ENCODE assay signal across 8 cellular contexts in the genomic region with DNA sequence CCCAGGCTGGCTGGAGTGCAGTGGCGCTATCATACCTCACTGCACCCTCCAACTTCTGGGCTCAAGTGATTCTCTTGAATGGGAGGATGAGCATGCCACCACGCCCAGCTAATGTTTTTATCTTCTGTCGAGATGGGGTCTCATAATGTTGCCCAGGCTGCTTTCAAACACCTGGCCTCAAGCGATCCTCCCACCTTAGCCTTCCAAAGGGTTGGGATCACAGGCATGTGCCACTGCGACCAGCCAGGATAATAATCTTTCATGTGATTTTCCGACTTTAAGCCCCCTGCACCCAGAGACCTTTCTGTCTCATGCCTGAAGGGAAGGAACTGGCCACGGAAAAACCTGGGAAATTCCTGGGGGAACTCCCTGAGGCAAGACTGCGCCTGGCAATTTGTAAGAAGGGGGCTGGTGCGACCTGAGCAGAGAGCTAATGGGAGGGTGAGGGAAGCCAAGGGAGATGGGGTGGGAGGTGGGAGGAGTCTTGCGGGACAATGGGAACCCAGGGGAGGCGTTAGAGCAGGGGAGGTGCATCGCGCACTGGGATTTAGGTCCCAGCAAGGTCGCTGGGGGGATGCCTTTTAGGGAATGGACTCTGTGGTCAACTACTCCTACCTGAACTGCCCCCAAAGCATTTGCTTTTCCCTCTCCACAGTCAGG. TPM values are rescaled to one million over a fixed set of nuclear protein-coding genes. Genes with fewer than 3 reads are reported as not detected.
DNase-seq lines count a peak whose midpoint lies in the region; ATAC-seq, FAIRE-seq and TF ChIP-seq lines count a peak whose summit lies in the region.
"Had no signal": no experiment of that assay in that cellular context is flagged by ENCODE, and none has a peak within 500 bp of the region (broad histone marks: within the 10 kb centered on the region; RNA-seq: fewer than 3 reads in every experiment).

No MANE protein-coding gene starts in this region.

- H3K4me1 ChIP-seq in OCI-LY7 (ENCODE audit: insufficient read depth, low read length, poor library complexity, severe bottlenecking) = peaks cover 14% of the 10 kb centered on the region

- peaks cover 17% of the 10 kb centered on the region for H3K79me2 ChIP-seq in OCI-LY7 (ENCODE audit: insufficient read depth, low read depth, low read length)

- H2AFZ ChIP-seq in OCI-LY7 (ENCODE audit: low read length) = peak overlapping the region; percentile 90

- ATAC-seq in HG02763 (IDR thresholded peaks at IDR 0.05; ENCODE audit: unreplicated experiment) (no peak), GM18502 (IDR thresholded peaks at IDR 0.05; ENCODE audit: poor library complexity, unreplicated experiment) (no peak)

- H3K9me2 ChIP-seq in OCI-LY7 (ENCODE audit: insufficient read depth, low read length) = no peaks in the 10 kb centered on the region

- intact Hi-C loops in OCI-LY7 (cut with micrococcal nuclease; ENCODE audit: unreplicated experiment) = loop anchor here (1.0 to 2.0 kb wide), 2 partner anchors 61 to 72 kb away; partner anchors contain the start of genes RPL18A and SLC5A5

- BruUV-seq in OCI-LY7 (replicated peaks; lab: Mats Ljungman, UMichigan) = no TSS peak

- peak overlapping the region; percentile 99 for H3K4me2 ChIP-seq in OCI-LY7 (ENCODE audit: low read length)

- POLR2A ChIA-PET in OCI-LY7 (lab: Charles Lee) = interaction anchor here (0.6 to 1.4 kb wide), 3 partner anchors 16 to 72 kb away, joined by 3 to 15 read pairs (median 4); partner anchors contain the start of gene RPL18A

- H3K36me3 ChIP-seq in OCI-LY7 (ENCODE audit: insufficient read depth, low read length) = no peaks in the 10 kb centered on the region

- H3K4me3 ChIP-seq in OCI-LY7 (ENCODE audit: low read depth, low read length, poor library complexity, severe bottlenecking) = peak overlapping the region; percentile 92
- peak overlapping the region; percentile 22 for H3K4me3 ChIP-seq in fibroblast of the aortic adventitia (ENCODE audit: low read depth, low read length)
- H3K4me3 ChIP-seq in skeletal muscle cell (ENCODE audit: low read depth, low read length) = peak overlapping the region; percentile 98

- TF ChIP-seq CTCF in OCI-LY7 (conservative IDR thresholded peaks at IDR 0.05; ENCODE audit: low read length) = no peak
- TF ChIP-seq CTCF in fibroblast of the aortic adventitia (IDR thresholded peaks at IDR 0.05; ENCODE audit: insufficient read depth, low read length) = no peak

- H3K27ac ChIP-seq in OCI-LY7 (ENCODE audit: low read depth, low read length, poor library complexity, severe bottlenecking) = no peak overlapping the region

- FAIRE-seq in GM12891 (lab: Jason Lieb, UNC) = peak; percentile 33

- DNase-seq in GM12891 (ENCODE audit: insufficient read length, low spot score) (no peak), OCI-LY7 (ENCODE audit: low spot score) (no peak), fibroblast of the aortic adventitia (ENCODE audit: low read depth) (no peak), skeletal muscle cell (ENCODE audit: low read depth) (no peak), NCI-H1048 (lab: John Stamatoyannopoulos, UW) (no peak)

- no peaks in the 10 kb centered on the region for H4K20me1 ChIP-seq in OCI-LY7 (ENCODE audit: insufficient read depth, low read length)

- no peaks in the 10 kb centered on the region for H3K9me3 ChIP-seq in OCI-LY7 (ENCODE audit: low read length)

- CTCF ChIA-PET in OCI-LY7 (lab: Charles Lee; ENCODE audit: unreplicated experiment) = interaction anchor here (1.0 kb wide), 1 partner anchor 157 kb away, joined by 3 read pairs; no protein-coding TSS in a partner anchor

- no peak for TF ChIP-seq POLR2A in GM12891 (IDR thresholded peaks at IDR 0.05; ENCODE audit: low read depth, low read length)

TF ChIP-seq in GM12891, 5 proteins besides CTCF, POLR2A, EP300 and RAD21:
- no peak for TF ChIP-seq TAF1 (IDR thresholded peaks at IDR 0.05; ENCODE audit: low read depth, low read length)

RNA-seq across cellular contexts. Expression of gene CCDC124, which starts 1.2 kb away (rescaled TPM):
- 79.4 TPM for polyA plus RNA-seq in GM12891 (2012; ENCODE audit: low read depth, missing spikeins)
- 57.5 and 68.2 TPM in 2 replicates for total RNA-seq in OCI-LY7 (2014; rRNA removed; shearing (Covaris generic))
- total RNA-seq in OCI-LY7 (2022) (86.8 and 106 TPM in 2 replicates), fibroblast of the aortic adventitia (ENCODE audit: low replicate concordance) (17.0 and 24.9 TPM in 2 replicates)

RNA-seq across cellular contexts. Expression of gene KCNN1, which starts 35.2 kb away (rescaled TPM):
- polyA plus RNA-seq in GM12891 (2012; ENCODE audit: low read depth, missing spikeins) = 2.6 TPM
- 0.51 and 1.1 TPM in 2 replicates for total RNA-seq in OCI-LY7 (2014; rRNA removed; shearing (Covaris generic))
- 0.57 and 0.61 TPM in 2 replicates for total RNA-seq in OCI-LY7 (2022)
- total RNA-seq in fibroblast of the aortic adventitia (ENCODE audit: low replicate concordance) = 0.25 TPM in 1 of 2 replicates, not detected in the other

RNA-seq across cellular contexts. Expression of gene SLC5A5, which starts 59.9 kb away (rescaled TPM):
- polyA plus RNA-seq in GM12891 (2012; ENCODE audit: low read depth, missing spikeins) = 0.14 TPM
- 0.03 TPM in 1 of 2 replicates, not detected in the other for total RNA-seq in OCI-LY7 (2014; rRNA removed; shearing (Covaris generic))
- not detected in 2 replicates for total RNA-seq in OCI-LY7 (2022)
- total RNA-seq in fibroblast of the aortic adventitia (ENCODE audit: low replicate concordance) = not detected in 2 replicates
- total RNA-seq: LHCN-M2 had no signal

Comparison
In these comparisons a context has a peak if more than half of its experiments do, and no peak if none do; other contexts are left out.
1. H3K4me3 ChIP-seq: peak in every context shown above with its lines; median percentile 98 in skeletal muscle cell; 92 in OCI-LY7; 22 in fibroblast of the aortic adventitia.